In genomic region chr7:91263359-91264082, GRCh38 we compare ENCODE assay signal across 8 cellular contexts. TPM values are rescaled to one million over a fixed set of nuclear protein-coding genes. Genes with fewer than 3 reads are reported as not detected.
DNase-seq lines count a peak whose midpoint lies in the region; ATAC-seq, FAIRE-seq and TF ChIP-seq lines count a peak whose summit lies in the region.

No MANE protein-coding gene starts in this region.

- H3K36me3 ChIP-seq in K562 (ENCODE audit: control insufficient read depth, insufficient read depth, low read length) (no peaks in the 10 kb centered on the region), smooth muscle cell (ENCODE audit: low read depth) (no peaks in the 10 kb centered on the region)

- CTCF ChIA-PET in activated CD8-positive, alpha-beta memory T cell treated with anti-CD3 and anti-CD28 coated beads, Interleukin-2, amount 10 ng/mL, durations not matched to agents 7 days and 5 days (lab: Charles Lee): no interaction called here
- CTCF ChIA-PET in K562 (lab: Yijun Ruan, JAX; ENCODE audit: low intra/inter-chr PET ratio): no interaction called here

- H3K9me3 ChIP-seq in K562 (replicated peaks; ENCODE audit: control insufficient read depth, insufficient read depth, low read depth, low read length): no peaks in the 10 kb centered on the region
- no peaks in the 10 kb centered on the region for H3K9me3 ChIP-seq in smooth muscle cell (replicated peaks; ENCODE audit: low read depth)

- H3K4me1 Mint-ChIP-seq in activated CD8-positive, alpha-beta memory T cell treated with anti-CD3 and anti-CD28 coated beads, Interleukin-2, amount 10 ng/mL, durations not matched to agents 7 days and 5 days: peaks cover 17% of the 10 kb centered on the region
- peaks cover 0 to 6% of the 10 kb centered on the region in 2 donors for H3K4me1 Mint-ChIP-seq in immature natural killer cell

- H3F3A ChIP-seq in smooth muscle cell (ENCODE audit: low read depth): no peaks in the 10 kb centered on the region

- WGBS in K562 (ENCODE audit: insufficient coverage, low coverage, missing lambda C conversion rate): under 1% methylated on average over 34 of the region's 34 CpGs
- WGBS in smooth muscle cell (ENCODE audit: low lambda C conversion rate): 1% methylated on average over 34 of the region's 34 CpGs

- H2AFZ ChIP-seq in K562 (ENCODE audit: low read depth, low read length) (peak overlapping the region; percentile 94), smooth muscle cell (ENCODE audit: low read depth) (peak overlapping the region; percentile 49)

- TF ChIP-seq EP300 in K562 (IDR thresholded peaks at IDR 0.05; ENCODE audit: low read length): no peak

- TF ChIP-seq POLR2A in K562 (conservative IDR thresholded peaks at IDR 0.05): no peak

- intact Hi-C loops in K562 (cut with micrococcal nuclease): loop anchor here (1.0 to 10.0 kb wide), 2 partner anchors 37 to 601 kb away; no protein-coding TSS in a partner anchor

- H3K4me3 Mint-ChIP-seq in activated CD8-positive, alpha-beta memory T cell treated with anti-CD3 and anti-CD28 coated beads, Interleukin-2, amount 10 ng/mL, durations not matched to agents 7 days and 5 days: peak overlapping the region; percentile 69
- H3K4me3 Mint-ChIP-seq in immature natural killer cell: peak overlapping the region in 4 of 5 donors; percentile 42 to 62 (median 48)

- peak in 1 of 3 experiments; percentile 21; a peak in 1 of 6 replicates for TF ChIP-seq CTCF in K562 (IDR thresholded peaks at IDR 0.05 in 2 of 3, conservative IDR thresholded peaks at IDR 0.05 in 1 of 3; ENCODE audit: insufficient read depth in 2 of 3, low read depth in 1 of 3, low read length in 3 of 3)
- no peak for TF ChIP-seq CTCF in smooth muscle cell (IDR thresholded peaks at IDR 0.05; ENCODE audit: borderline replicate concordance, insufficient read depth, poor library complexity, severe bottlenecking)

- H3K4me1 ChIP-seq in K562 (replicated peaks in 1 of 2; ENCODE audit: control insufficient read depth in 2 of 2, insufficient read depth in 2 of 2, low read length in 2 of 2) (peaks cover 3 to 37% of the 10 kb centered on the region in 2 experiments; a peak in 3 of 5 replicates), smooth muscle cell (ENCODE audit: low read depth) (peaks cover 14% of the 10 kb centered on the region)

- H3K27me3 Mint-ChIP-seq in activated CD8-positive, alpha-beta memory T cell treated with anti-CD3 and anti-CD28 coated beads, Interleukin-2, amount 10 ng/mL, durations not matched to agents 7 days and 5 days: peaks cover 61% of the 10 kb centered on the region
- H3K27me3 Mint-ChIP-seq in immature natural killer cell (ENCODE audit: low read depth in 3 of 3): peaks cover 4 to 20% (median 6%) of the 10 kb centered on the region in 3 donors

- H3K79me2 ChIP-seq in K562 (ENCODE audit: control insufficient read depth, insufficient read depth, low read length) (peaks cover 9% of the 10 kb centered on the region; the same call in 2 of the 3 replicates), smooth muscle cell (ENCODE audit: low read depth) (peaks cover 35% of the 10 kb centered on the region)

- H3K9me3 Mint-ChIP-seq in activated CD8-positive, alpha-beta memory T cell treated with anti-CD3 and anti-CD28 coated beads, Interleukin-2, amount 10 ng/mL, durations not matched to agents 7 days and 5 days (ENCODE audit: low read depth): no peaks in the 10 kb centered on the region
- peaks cover 0 to 7% (median 2%) of the 10 kb centered on the region in 6 donors for H3K9me3 Mint-ChIP-seq in immature natural killer cell

- no peak for ATAC-seq in activated CD8-positive, alpha-beta memory T cell treated with anti-CD3 and anti-CD28 coated beads, Interleukin-2, amount 10 ng/mL, durations not matched to agents 7 days and 5 days
- ATAC-seq in K562 (peak; percentile 76), GM21619 (IDR thresholded peaks at IDR 0.05; ENCODE audit: unreplicated experiment) (no peak)

- peak; percentile 15 for FAIRE-seq in K562 (lab: Jason Lieb, UNC)

- peak overlapping the region; percentile 64 for H3K27ac ChIP-seq in K562 (ENCODE audit: extremely low read depth, low read depth, low read length)
- H3K27ac ChIP-seq in smooth muscle cell (ENCODE audit: low read depth): peak overlapping the region; percentile 89

- H4K20me1 ChIP-seq in K562 (replicated peaks; ENCODE audit: control insufficient read depth, insufficient read depth, low read length) (no peaks in the 10 kb centered on the region), smooth muscle cell (ENCODE audit: low read depth) (peaks cover 25% of the 10 kb centered on the region)

- TF ChIP-seq RAD21 in K562 (CRISPR knock-in tag; conservative IDR thresholded peaks at IDR 0.05 in 1 of 2, IDR thresholded peaks at IDR 0.05 in 1 of 2): no peak

- no peaks in the 10 kb centered on the region for H3K27me3 ChIP-seq in K562 (ENCODE audit: control insufficient read depth in 2 of 2, insufficient read depth in 2 of 2, low read length in 2 of 2)
- peaks cover 15% of the 10 kb centered on the region for H3K27me3 ChIP-seq in smooth muscle cell (ENCODE audit: low read depth)

- POLR2A ChIA-PET in K562 (lab: Yijun Ruan, JAX): interaction anchor here (0.9 to 1.8 kb wide), 4 partner anchors 9 to 36 kb away, joined by 3 to 8 read pairs (median 4); no protein-coding TSS in a partner anchor

- no peaks in the 10 kb centered on the region for H3K36me3 Mint-ChIP-seq in activated CD8-positive, alpha-beta memory T cell treated with anti-CD3 and anti-CD28 coated beads, Interleukin-2, amount 10 ng/mL, durations not matched to agents 7 days and 5 days
- no peaks in the 10 kb centered on the region for H3K36me3 Mint-ChIP-seq in immature natural killer cell

- H3K9ac ChIP-seq in K562 (ENCODE audit: insufficient read depth in 1 of 2, low read depth in 2 of 2, low read length in 2 of 2) (peak overlapping the region; percentile 79 to 88), smooth muscle cell (ENCODE audit: low read depth) (peak overlapping the region; percentile 62)

- DNase-seq in activated CD8-positive, alpha-beta memory T cell treated with anti-CD3 and anti-CD28 coated beads, Interleukin-2, amount 10 ng/mL, durations not matched to agents 7 days and 5 days: no peak
- DNase-seq in activated CD8-positive, alpha-beta memory T cell treated with anti-CD3 and anti-CD28 coated beads for 24 hours: no peak
- DNase-seq in NCI-H460 (ENCODE audit: extremely low read depth, low read depth) (peak; percentile 3), K562 (ENCODE audit: extremely low read depth in 1 of 4, low spot score in 3 of 4) (peak; percentile 56 to 77 (median 66)), immature natural killer cell (no peak), smooth muscle cell (lab: John Stamatoyannopoulos, UW; ENCODE audit: unreplicated experiment) (no peak)
- DNase-seq in activated CD4-positive, CD25-positive, alpha-beta regulatory T cell (lab: John Stamatoyannopoulos, UW): no peak

- in situ Hi-C loops in K562 (cut with MboI): no loop called here

- H3K4me2 ChIP-seq in K562 (ENCODE audit: insufficient read depth, low read length) (peak overlapping the region; percentile 83), smooth muscle cell (peak overlapping the region; percentile 84)

- H3K27ac Mint-ChIP-seq in activated CD8-positive, alpha-beta memory T cell treated with anti-CD3 and anti-CD28 coated beads, Interleukin-2, amount 10 ng/mL, durations not matched to agents 7 days and 5 days: no peak overlapping the region
- no peak overlapping the region for H3K27ac Mint-ChIP-seq in immature natural killer cell

- H3K4me3 ChIP-seq in K562 (peak overlapping the region; percentile 80), smooth muscle cell (peak overlapping the region; percentile 95)

- no peaks in the 10 kb centered on the region for H3K9me1 ChIP-seq in K562 (ENCODE audit: control insufficient read depth, insufficient read depth, low read length)

- TSS peak; percentile 96 for BruUV-seq in K562 (replicated peaks; lab: Mats Ljungman, UMichigan)

TF ChIP-seq in K562, 482 proteins besides CTCF, POLR2A, EP300 and RAD21 (continues in another document):
- TF ChIP-seq, protein P1, sequence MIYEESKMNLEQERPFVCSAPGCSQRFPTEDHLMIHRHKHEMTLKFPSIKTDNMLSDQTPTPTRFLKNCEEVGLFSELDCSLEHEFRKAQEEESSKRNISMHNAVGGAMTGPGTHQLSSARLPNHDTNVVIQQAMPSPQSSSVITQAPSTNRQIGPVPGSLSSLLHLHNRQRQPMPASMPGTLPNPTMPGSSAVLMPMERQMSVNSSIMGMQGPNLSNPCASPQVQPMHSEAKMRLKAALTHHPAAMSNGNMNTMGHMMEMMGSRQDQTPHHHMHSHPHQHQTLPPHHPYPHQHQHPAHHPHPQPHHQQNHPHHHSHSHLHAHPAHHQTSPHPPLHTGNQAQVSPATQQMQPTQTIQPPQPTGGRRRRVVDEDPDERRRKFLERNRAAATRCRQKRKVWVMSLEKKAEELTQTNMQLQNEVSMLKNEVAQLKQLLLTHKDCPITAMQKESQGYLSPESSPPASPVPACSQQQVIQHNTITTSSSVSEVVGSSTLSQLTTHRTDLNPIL (CRISPR knock-in tag; IDR thresholded peaks at IDR 0.05): no peak
- TF ChIP-seq RB1 (IDR thresholded peaks at IDR 0.05; ENCODE audit: low read depth) (0 out of 2 replicates have a peak, but pooled peaks have one; percentile 39), IFI16 (CRISPR knock-in tag; IDR thresholded peaks at IDR 0.05) (no peak)

RNA-seq across cellular contexts. Expression of gene FZD1, which starts 0.7 kb away (rescaled TPM):
- not detected for total RNA-seq in activated CD8-positive, alpha-beta memory T cell treated with anti-CD3 and anti-CD28 coated beads, Interleukin-2, amount 10 ng/mL, durations not matched to agents 7 days and 5 days
- 3.1 and 3.7 TPM in 2 replicates for total RNA-seq in NCI-H460 (2014; rRNA removed; shearing (Covaris generic))
- polyA plus RNA-seq in NCI-H460 (2014; cell fraction: nucleus; rRNA removed): 3.3 and 3.4 TPM in 2 replicates
- 2.7 and 4.4 TPM in 2 replicates for total RNA-seq in K562 (2011; cell fraction: chromatin; rRNA removed; ENCODE audit: low replicate concordance)
- 7.2 and 7.8 TPM in 2 replicates for total RNA-seq in K562 (2011; cell fraction: nucleolus; rRNA removed)
- 4.8 and 5.5 TPM in 2 replicates for total RNA-seq in K562 (2011; cell fraction: nucleoplasm; rRNA removed)
- 3.7 and 4.4 TPM in 2 replicates for total RNA-seq in K562 (2014; rRNA removed)
- total RNA-seq in K562 (2014; rRNA removed; fragmentation: Illumina TruSeq; extraction: Trizol): 1.8 and 1.9 TPM in 2 replicates
- total RNA-seq in K562 (2015; rRNA removed; fragmentation: Illumina TruSeq; extraction: Trizol): 2.4 and 2.5 TPM in 2 replicates
- 4.9 and 5.1 TPM in 2 replicates for total RNA-seq in K562 (2021)
- 0.60 and 1.0 TPM in 2 replicates for polyA plus RNA-seq in K562 (2011; rRNA removed)
- 0.75 and 2.3 TPM in 2 replicates for polyA plus RNA-seq in K562 (2011; cell fraction: cytosol; rRNA removed)
- polyA plus RNA-seq in K562 (2011; cell fraction: nucleus; rRNA removed): 0.86 and 1.7 TPM in 2 replicates
- 2.5 and 2.8 TPM in 2 replicates for polyA plus RNA-seq in K562 (2012)
- 1.7 and 2.1 TPM in 2 replicates for polyA plus RNA-seq in K562 (2014; fragmentation: Illumina TruSeq; extraction: Trizol)
- under 1 TPM; 0.25 to 0.27 TPM for polyA plus RNA-seq in K562 (2014; fragmentation: Nextera tagmentation; extraction: Ambion mirVana)
- polyA plus RNA-seq in K562 (2014; rRNA removed): 2.7 and 3.0 TPM in 2 replicates
- polyA minus RNA-seq in K562 (2011; rRNA and poly(A)+ RNA removed): 0.93 and 1.8 TPM in 2 replicates
- 2.3 and 2.6 TPM in 2 replicates for polyA minus RNA-seq in K562 (2011; cell fraction: cytosol; rRNA and poly(A)+ RNA removed)
- polyA minus RNA-seq in K562 (2011; cell fraction: nucleus; rRNA and poly(A)+ RNA removed): 3.0 and 3.4 TPM in 2 replicates
- polyA plus RNA-seq in immature natural killer cell: under 1 TPM in 1 of 3 donors, not detected in 2; 0.12 TPM
- total RNA-seq in smooth muscle cell: 32.4 and 42.1 TPM in 2 replicates
- polyA plus RNA-seq in smooth muscle cell: 25.3 and 36.2 TPM in 2 replicates

Comparison
In these comparisons a context has a peak if more than half of its experiments do, and no peak if none do; other contexts are left out.
1. DNase-seq: peak in NCI-H460 (single experiment) and K562 (4 of 4); none in activated CD8-positive, alpha-beta memory T cell treated with anti-CD3 and anti-CD28 coated beads, Interleukin-2, amount 10 ng/mL, durations not matched to agents 7 days and 5 days (single experiment), activated CD8-positive, alpha-beta memory T cell treated with anti-CD3 and anti-CD28 coated beads for 24 hours (single experiment), immature natural killer cell (0 of 3), smooth muscle cell (single experiment) and activated CD4-positive, CD25-positive, alpha-beta regulatory T cell (0 of 4).